Comparison of ENCODE assay signal across 24 cellular contexts in genomic region chr5:149865746-149866145, GRCh38.
"Had no signal": no experiment of that assay in that cellular context is flagged by ENCODE, and none has a peak within 500 bp of the region (broad histone marks: within the 10 kb centered on the region; RNA-seq: fewer than 3 reads in every experiment).

No MANE protein-coding gene starts in this region.

- H3K27ac ChIP-seq: gastrocnemius medialis, pancreas, psoas muscle, right atrium auricular region, skin epidermis, suprapubic skin, tibial nerve, uterus had no signal

- H3K9me3 ChIP-seq: gastrocnemius medialis, pancreas, psoas muscle, right atrium auricular region, suprapubic skin, uterus had no signal

- ATAC-seq: activated T-cell treated with anti-CD3 and anti-CD28 coated beads, Interleukin-2, amount 50 U/mL, for 4 hours; gastrocnemius medialis; left colon; pancreas; psoas muscle; stimulated activated effector memory CD8-positive, alpha-beta T cell treated with anti-CD3 and anti-CD28 coated beads, Interleukin-12 subunit alpha, Interleukin-12 subunit beta, amount 100 ng/mL, for 72 hours; stimulated activated naive CD8-positive, alpha-beta T cell treated with anti-CD3 and anti-CD28 coated beads, Interleukin-15, amount 100 ng/mL, for 72 hours had no signal

- H3K4me1 ChIP-seq: gastrocnemius medialis, pancreas, psoas muscle, right atrium auricular region, suprapubic skin, tibial nerve, uterus had no signal

- DNase-seq: activated CD4-positive, alpha-beta T cell treated with anti-CD3 and anti-CD28 coated beads for 4 hours; activated CD4-positive, alpha-beta T cell treated with anti-CD3 and anti-CD28 coated beads, Interleukin-2, amount 50 U/mL, for 48 hours; activated CD4-positive, CD25-positive, alpha-beta regulatory T cell; activated CD8-positive, alpha-beta memory T cell treated with anti-CD3 and anti-CD28 coated beads, Interleukin-2, amount 50 U/mL, for 48 hours; activated naive CD4-positive, alpha-beta T cell treated with anti-CD3 and anti-CD28 coated beads for 36 hours; activated T-cell treated with anti-CD3 and anti-CD28 coated beads, Interleukin-2, amount 50 U/mL, for 4 hours; effector CD4-positive, alpha-beta T cell; gastrocnemius medialis; head of caudate nucleus; islet precursor cell; left colon; mesenchymal stem cell; nephron progenitor cell; pancreas; psoas muscle; stimulated activated CD4-positive, alpha-beta T cell treated with anti-CD3 and anti-CD28 coated beads, Interleukin-2, amount 100 ng/mL, for 24 hours; stimulated activated naive CD8-positive, alpha-beta T cell treated with anti-CD3 and anti-CD28 coated beads, Interleukin-15, amount 100 ng/mL, for 72 hours; T1000; uterus had no signal

- H3K4me3 ChIP-seq: gastrocnemius medialis, pancreas, psoas muscle, right atrium auricular region, skin epidermis, suprapubic skin, tibial nerve, uterus had no signal

- H3K27me3 ChIP-seq: gastrocnemius medialis, pancreas, right atrium auricular region, suprapubic skin, tibial nerve, uterus had no signal

- H3K36me3 ChIP-seq: gastrocnemius medialis, pancreas, right atrium auricular region, suprapubic skin, tibial nerve, uterus had no signal
